In the genomic region with DNA sequence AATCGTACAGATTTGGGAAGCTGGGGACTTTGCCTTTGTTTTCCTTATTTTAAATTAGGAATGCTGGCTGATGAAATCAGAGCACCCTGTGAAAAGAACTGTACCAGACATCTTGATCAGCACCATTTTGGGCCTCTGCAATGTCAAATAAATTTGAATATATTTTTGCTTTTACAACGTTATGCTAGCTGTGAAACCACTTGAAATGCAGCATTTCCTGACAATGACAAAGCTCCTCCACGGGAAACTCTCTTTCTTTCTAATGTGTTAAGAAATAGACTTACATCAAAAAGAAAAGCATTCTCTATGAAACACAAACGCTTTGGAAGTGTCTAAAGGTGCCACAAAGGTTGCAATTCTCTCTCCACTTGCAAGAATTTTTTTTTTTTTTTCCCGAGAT, we compare ENCODE assay signal across 14 cellular contexts. TPM values are rescaled to one million over a fixed set of nuclear protein-coding genes. Genes with fewer than 3 reads are reported as not detected.
A peak's percentile ranks its signal among the peaks of the same experiment; 100 is the strongest.
DNase-seq lines count a peak whose midpoint lies in the region; ATAC-seq, FAIRE-seq and TF ChIP-seq lines count a peak whose summit lies in the region.
"Had no signal": no experiment of that assay in that cellular context is flagged by ENCODE, and none has a peak within 500 bp of the region (broad histone marks: within the 10 kb centered on the region; RNA-seq: fewer than 3 reads in every experiment).

No MANE protein-coding gene starts in this region.

- ATAC-seq in A549 (no peak), psoas muscle (no peak)

- CTCF ChIA-PET in A549 (lab: Yijun Ruan, JAX): interaction anchor here (0.6 to 6.1 kb wide), 6 partner anchors 9 to 491 kb away, joined by 3 to 78 read pairs (median 3); no protein-coding TSS in a partner anchor
- CTCF ChIA-PET in CD8-positive, alpha-beta memory T cell (lab: Charles Lee): interaction anchor here (0.7 to 3.3 kb wide), 4 partner anchors 13 to 1147 kb away, joined by 3 to 9 read pairs (median 4); a partner anchor contains a TSS

- peaks cover 45 to 68% (median 64%) of the 10 kb centered on the region in 3 donors for H3K4me1 Mint-ChIP-seq in CD8-positive, alpha-beta memory T cell
- no peaks in the 10 kb centered on the region for H3K4me1 Mint-ChIP-seq in type B pancreatic cell (ENCODE audit: unreplicated experiment)

- no peak overlapping the region for H3K4me2 ChIP-seq in A549

- H3K4me1 ChIP-seq in A549 (peaks cover 11% of the 10 kb centered on the region), psoas muscle (peaks cover 6% of the 10 kb centered on the region)
- peaks cover 59% of the 10 kb centered on the region for H3K4me1 ChIP-seq in CD8-positive, alpha-beta memory T cell (ENCODE audit: insufficient read depth, low read length)

- TF ChIP-seq POLR2A in A549 (IDR thresholded peaks at IDR 0.05; ENCODE audit: low read length): no peak

- TF ChIP-seq RAD21 in A549 (conservative IDR thresholded peaks at IDR 0.05 in 1 of 2, IDR thresholded peaks at IDR 0.05 in 1 of 2): no peak

- H3K4me3 ChIP-seq in A549: no peak overlapping the region
- no peak overlapping the region for H3K4me3 ChIP-seq in CD8-positive, alpha-beta memory T cell (ENCODE audit: low read length)
- H3K4me3 ChIP-seq in psoas muscle: no peak overlapping the region
- H3K4me3 ChIP-seq: esophagus squamous epithelium had no signal

- intact Hi-C loops in psoas muscle (cut with DNase I): loop anchor here in 1 of 2 donors (5.0 kb wide), 1 partner anchor 78 kb away; no protein-coding TSS in a partner anchor

- no peaks in the 10 kb centered on the region for H3K36me3 ChIP-seq in CD8-positive, alpha-beta memory T cell (ENCODE audit: insufficient read depth, low read length)
- H3K36me3 ChIP-seq in psoas muscle (ENCODE audit: insufficient read depth in 1 of 2, low read depth in 1 of 2): no peaks in the 10 kb centered on the region
- H3K36me3 ChIP-seq: esophagus squamous epithelium had no signal

- DNase-seq in A549 (ENCODE audit: low read depth in 1 of 2, low spot score in 1 of 2): no peak
- DNase-seq in CD8-positive, alpha-beta memory T cell: peak in 2 of 5 donors; percentile 75
- peak; percentile 24 for DNase-seq in RPMI8226
- peak; percentile 14 for DNase-seq in fibroblast of peridontal ligament (ENCODE audit: extremely low read depth)
- DNase-seq in NCI-H748 treated with DMSO at 0.1 percent for 48 hours (lab: John Stamatoyannopoulos, UW): no peak
- no peak for DNase-seq in psoas muscle
- DNase-seq in type B pancreatic cell (ENCODE audit: extremely low spot score, unreplicated experiment): no peak
- no peak for DNase-seq in hippocampal formation (lab: John Stamatoyannopoulos, UW)
- DNase-seq: esophagus squamous epithelium, NCI-H1417, NCI-H526 treated with DMSO at 0.1 percent for 48 hours had no signal

- H3K9me3 ChIP-seq in A549 (no peaks in the 10 kb centered on the region), psoas muscle (no peaks in the 10 kb centered on the region)
- no peaks in the 10 kb centered on the region for H3K9me3 ChIP-seq in CD8-positive, alpha-beta memory T cell (ENCODE audit: low read length)
- H3K9me3 ChIP-seq: esophagus squamous epithelium had no signal

- H3K27me3 Mint-ChIP-seq in CD8-positive, alpha-beta memory T cell: no peaks in the 10 kb centered on the region
- H3K27me3 Mint-ChIP-seq in type B pancreatic cell: peaks cover 26% of the 10 kb centered on the region

- no peaks in the 10 kb centered on the region for H3K27me3 ChIP-seq in CD8-positive, alpha-beta memory T cell (ENCODE audit: insufficient read depth, low read length, poor library complexity, severe bottlenecking)
- H3K27me3 ChIP-seq in psoas muscle (ENCODE audit: insufficient read depth in 3 of 3, low read length in 2 of 3): peaks cover 0 to 10% (median 7%) of the 10 kb centered on the region in 3 donors

- H3K27ac Mint-ChIP-seq in CD8-positive, alpha-beta memory T cell: peak overlapping the region; percentile 73 to 94 (median 89)
- no peak overlapping the region for H3K27ac Mint-ChIP-seq in type B pancreatic cell

- H3K27ac ChIP-seq in A549: no peak overlapping the region
- H3K27ac ChIP-seq in CD8-positive, alpha-beta memory T cell (ENCODE audit: low read depth, low read length): no peak overlapping the region
- no peak overlapping the region for H3K27ac ChIP-seq in psoas muscle
- H3K27ac ChIP-seq: C4-2B, esophagus squamous epithelium, VCaP had no signal

- POLR2A ChIA-PET in A549 (lab: Yijun Ruan, JAX): interaction anchor here (0.7 kb wide), 1 partner anchor 74 kb away, joined by 3 read pairs; a partner anchor contains a TSS
- POLR2A ChIA-PET in CD8-positive, alpha-beta memory T cell (lab: Charles Lee): interaction anchor here (0.7 to 1.2 kb wide), 2 partner anchors 81 to 298 kb away, joined by 3 to 4 read pairs; a partner anchor contains a TSS

- WGBS in A549 (ENCODE audit: missing lambda C conversion rate): 30% methylated on average over 5 of the region's 5 CpGs
- 26 to 42% (median 32%) methylated on average over 5 of the region's 5 CpGs for WGBS in psoas muscle, 3 donors

- H3K36me3 Mint-ChIP-seq in CD8-positive, alpha-beta memory T cell: no peaks in the 10 kb centered on the region
- no peaks in the 10 kb centered on the region for H3K36me3 Mint-ChIP-seq in type B pancreatic cell

- TF ChIP-seq EP300 in A549 (IDR thresholded peaks at IDR 0.05): no peak

- TF ChIP-seq CTCF in A549 (IDR thresholded peaks at IDR 0.05) (no peak), psoas muscle (IDR thresholded peaks at IDR 0.05) (no peak), type B pancreatic cell (conservative IDR thresholded peaks at IDR 0.05) (no peak)

- no peaks in the 10 kb centered on the region for H3K9me3 Mint-ChIP-seq in CD8-positive, alpha-beta memory T cell
- no peaks in the 10 kb centered on the region for H3K9me3 Mint-ChIP-seq in type B pancreatic cell

- H3K4me3 Mint-ChIP-seq in CD8-positive, alpha-beta memory T cell: peak overlapping the region; percentile 78 to 90 (median 82)
- H3K4me3 Mint-ChIP-seq in type B pancreatic cell: no peak overlapping the region

- peak; percentile 13 for FAIRE-seq in A549 (lab: Jason Lieb, UNC)
- FAIRE-seq: colon had no signal

TF ChIP-seq in A549, 52 proteins besides CTCF, POLR2A, EP300 and RAD21:
- TF ChIP-seq HOXB5 (CRISPR knock-in tag; IDR thresholded peaks at IDR 0.05) (no peak), ZNF302 (CRISPR knock-in tag; IDR thresholded peaks at IDR 0.05) (no peak), BHLHE40 (IDR thresholded peaks at IDR 0.05; ENCODE audit: low read depth, low read length) (no peak), RCOR1 (IDR thresholded peaks at IDR 0.05; ENCODE audit: low read depth, low read length) (no peak)
- TF ChIP-seq, protein P1, sequence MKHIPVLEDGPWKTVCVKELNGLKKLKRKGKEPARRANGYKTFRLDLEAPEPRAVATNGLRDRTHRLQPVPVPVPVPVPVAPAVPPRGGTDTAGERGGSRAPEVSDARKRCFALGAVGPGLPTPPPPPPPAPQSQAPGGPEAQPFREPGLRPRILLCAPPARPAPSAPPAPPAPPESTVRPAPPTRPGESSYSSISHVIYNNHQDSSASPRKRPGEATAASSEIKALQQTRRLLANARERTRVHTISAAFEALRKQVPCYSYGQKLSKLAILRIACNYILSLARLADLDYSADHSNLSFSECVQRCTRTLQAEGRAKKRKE (CRISPR knock-in tag; IDR thresholded peaks at IDR 0.05; ENCODE audit: low read depth): no peak

RNA-seq across cellular contexts. Expression of a gene that starts 47.1 kb away (rescaled TPM):
- 6.0 and 6.6 TPM in 2 replicates for polyA plus RNA-seq in A549 (2011; rRNA removed)
- 10.1 and 14.2 TPM in 2 replicates for polyA plus RNA-seq in A549 (2012; cell fraction: cytosol; rRNA removed)
- 30.4 and 39.4 TPM in 2 replicates for polyA plus RNA-seq in A549 (2012; cell fraction: nucleus; rRNA removed)
- polyA plus RNA-seq in A549 (2017; fragmentation: RNase III; extraction: RNeasy Plus Mini Kit Qiagen cat#74134 plus additional on column Dnase treatment): 15.0 to 21.0 TPM (median 19.5 TPM) in 3 replicates
- polyA minus RNA-seq in A549 (2011; rRNA and poly(A)+ RNA removed): 12.0 and 13.0 TPM in 2 replicates
- total RNA-seq in CD8-positive, alpha-beta memory T cell: 10 to 100 TPM; 13.9 to 15.4 TPM
- polyA plus RNA-seq in CD8-positive, alpha-beta memory T cell: 1.3 TPM
- total RNA-seq in psoas muscle: 10 to 100 TPM; 18.6 to 22.2 (median 19.5) TPM
- polyA plus RNA-seq in psoas muscle: 10 to 100 TPM; 10.7 to 35.1 (median 16.0) TPM
- total RNA-seq in type B pancreatic cell (ENCODE audit: low replicate concordance): 16.8 and 23.4 TPM in 2 replicates

RNA-seq across cellular contexts. Expression of a gene that starts 53.4 kb away (rescaled TPM):
- polyA plus RNA-seq in A549 (2011; rRNA removed): 39.3 and 48.1 TPM in 2 replicates
- 18.2 and 22.6 TPM in 2 replicates for polyA plus RNA-seq in A549 (2012; cell fraction: cytosol; rRNA removed)
- polyA plus RNA-seq in A549 (2012; cell fraction: nucleus; rRNA removed): 5.3 and 11.4 TPM in 2 replicates
- polyA plus RNA-seq in A549 (2017; fragmentation: RNase III; extraction: RNeasy Plus Mini Kit Qiagen cat#74134 plus additional on column Dnase treatment): 32.8 to 37.9 TPM (median 35.4 TPM) in 3 replicates
- polyA minus RNA-seq in A549 (2011; rRNA and poly(A)+ RNA removed): 22.7 and 40.3 TPM in 2 replicates
- total RNA-seq in CD8-positive, alpha-beta memory T cell: 10 to 100 TPM; 18.9 to 19.5 TPM
- 23.2 TPM for polyA plus RNA-seq in CD8-positive, alpha-beta memory T cell
- 1 to 10 TPM; 4.3 to 9.7 (median 5.2) TPM for total RNA-seq in psoas muscle
- 10 to 100 TPM in 1 of 3 donors, 1 to 10 TPM in 2; 4.2 to 11.8 (median 6.0) TPM for polyA plus RNA-seq in psoas muscle
- 21.2 and 24.3 TPM in 2 replicates for total RNA-seq in type B pancreatic cell (ENCODE audit: low replicate concordance)

Comparison
In these comparisons a context has a peak if more than half of its experiments do, and no peak if none do; other contexts are left out.
1. DNase-seq: peak in RPMI8226 (single experiment) and fibroblast of peridontal ligament (single experiment); none in A549 (0 of 2), NCI-H748 treated with DMSO at 0.1 percent for 48 hours (single experiment), psoas muscle (0 of 2), type B pancreatic cell (single experiment) and hippocampal formation (0 of 2).